In genomic region chr3:4350789-4351163, GRCh38 we compare ENCODE assay signal across 1 cellular context.
TF ChIP-seq lines count a peak whose summit lies in the region.

No MANE protein-coding gene starts in this region.

TF ChIP-seq in HepG2, 621 proteins besides CTCF, POLR2A, EP300 and RAD21 (continued from another document):
- TF ChIP-seq STAG1 (CRISPR knock-in tag; IDR thresholded peaks at IDR 0.05) (peak; percentile 94), SNAPC4 (CRISPR knock-in tag; IDR thresholded peaks at IDR 0.05) (no peak), ZNF362 (CRISPR knock-in tag; IDR thresholded peaks at IDR 0.05; ENCODE audit: borderline replicate concordance) (peak; percentile 85), THAP11 (CRISPR knock-in tag; IDR thresholded peaks at IDR 0.05) (0 out of 2 replicates have a peak, but pooled peaks have one; percentile 13), SMC3 (IDR thresholded peaks at IDR 0.05; ENCODE audit: low read length) (peak; percentile 81)
